9 cellular contexts compared by ENCODE assay signal in the genomic region with DNA sequence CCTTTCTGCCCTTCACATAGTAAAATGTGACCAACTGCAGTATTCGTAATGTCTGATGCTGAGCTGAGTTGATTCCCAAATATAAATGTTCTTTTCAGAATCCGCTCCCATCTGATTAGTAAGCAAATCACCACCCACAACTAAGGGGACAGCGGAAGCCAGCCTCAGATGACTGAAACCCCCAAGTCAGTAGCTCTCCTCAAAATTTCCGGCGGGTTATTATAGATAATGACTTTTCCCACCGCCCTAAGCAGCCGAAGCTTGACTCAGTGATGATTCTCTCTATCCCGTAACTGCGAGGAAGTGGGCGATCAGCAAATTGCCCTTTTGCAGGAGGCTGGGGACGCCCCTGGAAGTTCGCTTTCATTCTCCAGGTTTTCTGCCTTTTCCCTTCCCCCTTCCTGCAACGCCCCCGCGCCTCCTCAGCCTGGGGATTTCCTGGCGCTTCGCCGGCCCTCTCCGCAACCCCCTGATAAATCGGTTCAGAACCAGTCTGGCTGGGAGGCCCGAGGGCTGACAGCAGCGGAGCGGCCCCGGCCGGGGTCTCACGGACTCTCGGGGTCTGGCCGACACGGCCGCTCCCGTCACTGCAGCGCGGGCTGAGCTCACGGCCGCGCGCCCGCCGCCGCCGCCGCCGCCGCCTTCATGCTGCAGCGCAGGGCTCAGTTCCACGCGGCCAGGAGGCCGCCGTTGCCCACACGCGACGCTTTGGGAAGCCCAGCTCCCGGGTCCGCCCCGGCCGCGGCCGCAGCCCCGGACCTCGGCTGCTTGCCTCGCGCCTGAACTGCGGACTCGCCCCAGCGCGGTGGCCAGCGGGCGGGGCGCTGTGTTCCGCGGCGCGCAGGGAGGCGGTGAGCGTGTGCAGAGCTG. TPM values are rescaled to one million over a fixed set of nuclear protein-coding genes. Genes with fewer than 3 reads are reported as not detected.
DNase-seq lines count a peak whose midpoint lies in the region; ATAC-seq, FAIRE-seq and TF ChIP-seq lines count a peak whose summit lies in the region.
"Had no signal": no experiment of that assay in that cellular context is flagged by ENCODE, and none has a peak within 500 bp of the region (broad histone marks: within the 10 kb centered on the region; RNA-seq: fewer than 3 reads in every experiment).

Gene LRFN5 (plus strand): TSS at position 628 of the 870 bp plus-strand sequence.

- peak within 1 kb of the TSS; percentile 87 for H3K4me2 ChIP-seq in mammary epithelial cell (ENCODE audit: insufficient read depth, low read depth, low read length)

- TF ChIP-seq CTCF in mammary epithelial cell (conservative IDR thresholded peaks at IDR 0.05 in 1 of 2, IDR thresholded peaks at IDR 0.05 in 1 of 2; ENCODE audit: extremely low read depth in 1 of 2, insufficient read depth in 1 of 2, low read depth in 1 of 2, low read length in 2 of 2) (no peak), kidney (IDR thresholded peaks at IDR 0.05; ENCODE audit: borderline replicate concordance, extremely low read depth, insufficient read depth) (no peak)

- H3K79me2 ChIP-seq in mammary epithelial cell (ENCODE audit: insufficient read depth, low read length), result no peaks in the 10 kb centered on the region

- peak; percentile 34 for ATAC-seq in stimulated activated memory B cell treated with anti-CD40 and anti-IgM and Interleukin-4, amounts not matched to agents 10 μg/mL and 1 μg/mL and 100 μg/mL, for 72 hours
- ATAC-seq in HG03571 (IDR thresholded peaks at IDR 0.05; ENCODE audit: unreplicated experiment) (no peak), HG03095 (IDR thresholded peaks at IDR 0.05; ENCODE audit: unreplicated experiment) (no peak)

- 3% methylated on average over 19 of the region's 75 CpGs for WGBS in mammary epithelial cell (ENCODE audit: low coverage, missing lambda C conversion rate)

- peaks cover 47% of the 10 kb centered on the region for H3K27me3 ChIP-seq in mammary epithelial cell (ENCODE audit: insufficient read depth, low read length)

- peak within 1 kb of the TSS; percentile 53 for H3K4me3 Mint-ChIP-seq in stimulated activated memory B cell treated with anti-CD40 and anti-IgM and Interleukin-4, amounts not matched to agents 10 μg/mL and 1 μg/mL and 100 μg/mL, for 72 hours

- no peaks in the 10 kb centered on the region for H3K9me3 Mint-ChIP-seq in stimulated activated memory B cell treated with anti-CD40 and anti-IgM and Interleukin-4, amounts not matched to agents 10 μg/mL and 1 μg/mL and 100 μg/mL, for 72 hours

- peak within 1 kb of the TSS; percentile 78 for H2AFZ ChIP-seq in mammary epithelial cell (ENCODE audit: low read depth, low read length)

- H3K4me1 ChIP-seq in mammary epithelial cell (ENCODE audit: insufficient read depth, low read length), result peaks cover 4% of the 10 kb centered on the region
- peaks cover 0 to 10% of the 10 kb centered on the region in 2 donors for H3K4me1 ChIP-seq in kidney (ENCODE audit: control insufficient read depth in 1 of 2, insufficient read depth in 1 of 2, low read depth in 1 of 2, low read length in 2 of 2)

- H3K4me3 ChIP-seq in mammary epithelial cell (replicated peaks in 1 of 3; ENCODE audit: insufficient read depth in 1 of 3, low read depth in 2 of 3, low read length in 3 of 3) (peak within 1 kb of the TSS; percentile 21 to 34 (median 22)), kidney (ENCODE audit: low read length in 2 of 2) (peak within 1 kb of the TSS; percentile 53 to 58)

- dilution Hi-C loops in mammary epithelial cell (cut with HindIII; ENCODE audit: low sequenced_read_pairs), result no loop called here

- H4K20me1 ChIP-seq in mammary epithelial cell (ENCODE audit: insufficient read depth, low read length), result no peaks in the 10 kb centered on the region

- H3K36me3 Mint-ChIP-seq in stimulated activated memory B cell treated with anti-CD40 and anti-IgM and Interleukin-4, amounts not matched to agents 10 μg/mL and 1 μg/mL and 100 μg/mL, for 72 hours, result no peaks in the 10 kb centered on the region

- in situ Hi-C loops in mammary epithelial cell (cut with MboI; ENCODE audit: low sequenced_read_pairs in 2 of 2), result no loop called here

- no peak for FAIRE-seq in kidney (lab: Jason Lieb, UNC)

- intact Hi-C loops in mammary epithelial cell (cut with micrococcal nuclease), result no loop called here
- intact Hi-C loops in kidney (cut with DNase I), result no loop called here

- H3K36me3 ChIP-seq in mammary epithelial cell (ENCODE audit: insufficient read depth, low read length) (no peaks in the 10 kb centered on the region), kidney (ENCODE audit: control insufficient read depth in 1 of 2, insufficient read depth in 2 of 2, low read length in 2 of 2) (no peaks in the 10 kb centered on the region)

- no peak within 1 kb of the TSS for H3K27ac Mint-ChIP-seq in stimulated activated memory B cell treated with anti-CD40 and anti-IgM and Interleukin-4, amounts not matched to agents 10 μg/mL and 1 μg/mL and 100 μg/mL, for 72 hours

- H3K27ac ChIP-seq in mammary epithelial cell (ENCODE audit: insufficient read depth, low read depth, low read length) (no peak within 1 kb of the TSS), kidney (ENCODE audit: low read depth in 2 of 2, low read length in 2 of 2) (peak within 1 kb of the TSS; percentile 8 to 16)

- no peak within 1 kb of the TSS for H3K9ac ChIP-seq in mammary epithelial cell (ENCODE audit: insufficient read depth, low read length)
- no peak within 1 kb of the TSS for H3K9ac ChIP-seq in kidney (ENCODE audit: low read length in 2 of 2)

- CTCF ChIA-PET in mammary epithelial cell (lab: Charles Lee; ENCODE audit: low non-redundant PET), result no interaction called here

- H3K4me1 Mint-ChIP-seq in stimulated activated memory B cell treated with anti-CD40 and anti-IgM and Interleukin-4, amounts not matched to agents 10 μg/mL and 1 μg/mL and 100 μg/mL, for 72 hours, result peaks cover 32% of the 10 kb centered on the region

- H3K9me3 ChIP-seq in mammary epithelial cell (replicated peaks; ENCODE audit: insufficient read depth, low read length), result no peaks in the 10 kb centered on the region
- no peaks in the 10 kb centered on the region for H3K9me3 ChIP-seq in kidney (ENCODE audit: control insufficient read depth in 1 of 2, low read length in 2 of 2)

- peaks cover 77% of the 10 kb centered on the region for H3K27me3 Mint-ChIP-seq in stimulated activated memory B cell treated with anti-CD40 and anti-IgM and Interleukin-4, amounts not matched to agents 10 μg/mL and 1 μg/mL and 100 μg/mL, for 72 hours

- no TSS peak for BruUV-seq in mammary epithelial cell (replicated peaks; lab: Mats Ljungman, UMichigan)

- DNase-seq in NCI-H82 (lab: John Stamatoyannopoulos, UW), result peak; percentile 56
- no peak for DNase-seq in NCI-H82 treated with DMSO at 0.1 percent for 48 hours (lab: John Stamatoyannopoulos, UW; ENCODE audit: unreplicated experiment)
- DNase-seq in NCI-H2171 (lab: John Stamatoyannopoulos, UW), result peak; percentile 38
- no peak for DNase-seq in mammary epithelial cell
- peak; percentile 71 for DNase-seq in kidney
- DNase-seq: DND-41 had no signal

RNA-seq across cellular contexts. Expression of gene LRFN5, which starts in this region (rescaled TPM):
- total RNA-seq in mammary epithelial cell (under 1 TPM in 1 of 2 donors, not detected in 1; 0.33 TPM), kidney (1.5 TPM)
- polyA plus RNA-seq in mammary epithelial cell (not detected), kidney (ENCODE audit: insufficient read depth, low read depth, low replicate concordance) (2.4 TPM)
- polyA minus RNA-seq in mammary epithelial cell, result not detected

Comparison
In these comparisons a context has a peak if more than half of its experiments do, and no peak if none do; other contexts are left out.
1. DNase-seq: peak in NCI-H82 (single experiment), NCI-H2171 (single experiment) and kidney (single experiment); none in NCI-H82 treated with DMSO at 0.1 percent for 48 hours (single experiment) and mammary epithelial cell (single experiment).